8 cellular contexts compared by ENCODE assay signal in genomic region chr10:87818505-87819273, GRCh38. TPM values are rescaled to one million over a fixed set of nuclear protein-coding genes. Genes with fewer than 3 reads are reported as not detected.
A peak's percentile ranks its signal among the peaks of the same experiment; 100 is the strongest.
DNase-seq lines count a peak whose midpoint lies in the region; ATAC-seq, FAIRE-seq and TF ChIP-seq lines count a peak whose summit lies in the region.

No MANE protein-coding gene starts in this region.

- ATAC-seq in GM19463 (IDR thresholded peaks at IDR 0.05; ENCODE audit: unreplicated experiment), result peak; percentile 39
- peak; percentile 30 for ATAC-seq in HG03575 (IDR thresholded peaks at IDR 0.05; ENCODE audit: extremely low read depth, insufficient number of reproducible peaks, low FRiP score, unreplicated experiment)
- ATAC-seq in T-cell (replicated peaks in 1 of 4), result peak; percentile 69 to 78 (median 72)

- H3K36me3 ChIP-seq in astrocyte (ENCODE audit: insufficient read depth, low read length) (no peaks in the 10 kb centered on the region), smooth muscle cell (ENCODE audit: low read depth) (no peaks in the 10 kb centered on the region)

- H3K27me3 ChIP-seq in astrocyte (ENCODE audit: insufficient read depth, low read length), result no peaks in the 10 kb centered on the region
- peaks cover 5% of the 10 kb centered on the region for H3K27me3 ChIP-seq in smooth muscle cell (ENCODE audit: low read depth)

- H3K27ac ChIP-seq in astrocyte (ENCODE audit: low read depth, low read length) (peak overlapping the region; percentile 87), smooth muscle cell (ENCODE audit: low read depth) (peak overlapping the region; percentile 39)

- H3K4me3 Mint-ChIP-seq in T-cell (peak overlapping the region; percentile 90 to 99 (median 97)), astrocyte (ENCODE audit: unreplicated experiment) (peak overlapping the region; percentile 98)

- H3K9me3 ChIP-seq in astrocyte (ENCODE audit: insufficient read depth, low read depth, low read length) (no peaks in the 10 kb centered on the region), smooth muscle cell (replicated peaks; ENCODE audit: low read depth) (no peaks in the 10 kb centered on the region)

- H3K4me1 ChIP-seq in astrocyte (ENCODE audit: insufficient read depth, low read length) (peaks cover 10% of the 10 kb centered on the region), smooth muscle cell (ENCODE audit: low read depth) (peaks cover 15% of the 10 kb centered on the region)

- 17% methylated on average over 29 of the region's 29 CpGs for WGBS in smooth muscle cell (ENCODE audit: low lambda C conversion rate)

- DNase-seq in D341Med (ENCODE audit: low spot score), result peak; percentile 48
- peak; percentile 41 to 74 (median 62) for DNase-seq in T-cell
- DNase-seq in astrocyte (ENCODE audit: low read depth), result peak; percentile 27
- peak; percentile 23 for DNase-seq in iPS-NIHi7 (ENCODE audit: extremely low spot score)
- no peak for DNase-seq in smooth muscle cell (lab: John Stamatoyannopoulos, UW; ENCODE audit: unreplicated experiment)
- no peak for DNase-seq in cortex of kidney (lab: John Stamatoyannopoulos, UW)

- POLR2A ChIA-PET in T-cell (lab: Charles Lee), result interaction anchor here (0.5 to 1.9 kb wide), 16 partner anchors 15 to 1065 kb away, joined by 3 to 8 read pairs (median 4); partner anchors contain the start of genes KLLN (in 1 of the 2), PTEN (in 1 of the 2) and RNLS (in 1 of the 2)

- H3K79me2 ChIP-seq in astrocyte (ENCODE audit: insufficient read depth, low read length), result peaks cover 44% of the 10 kb centered on the region
- H3K79me2 ChIP-seq in smooth muscle cell (ENCODE audit: low read depth), result peaks cover 43% of the 10 kb centered on the region

- no peak for TF ChIP-seq CTCF in astrocyte (IDR thresholded peaks at IDR 0.05; ENCODE audit: insufficient read depth, low read depth, low read length)
- TF ChIP-seq CTCF in smooth muscle cell (IDR thresholded peaks at IDR 0.05; ENCODE audit: borderline replicate concordance, insufficient read depth, poor library complexity, severe bottlenecking), result no peak

- H4K20me1 ChIP-seq in astrocyte (ENCODE audit: insufficient read depth, low read length) (peaks cover 26% of the 10 kb centered on the region), smooth muscle cell (ENCODE audit: low read depth) (peaks cover 31% of the 10 kb centered on the region)

- H3K27me3 Mint-ChIP-seq in T-cell, result no peaks in the 10 kb centered on the region
- H3K27me3 Mint-ChIP-seq in astrocyte (ENCODE audit: low read depth, unreplicated experiment), result no peaks in the 10 kb centered on the region

- H2AFZ ChIP-seq in astrocyte (ENCODE audit: low read depth, low read length) (peak overlapping the region; percentile 96), smooth muscle cell (ENCODE audit: low read depth) (peak overlapping the region; percentile 95)

- CTCF ChIA-PET in T-cell (lab: Charles Lee), result interaction anchor here (0.5 to 2.6 kb wide), 14 partner anchors 9 to 1155 kb away, joined by 3 to 10 read pairs (median 6); partner anchors contain the start of gene RNLS (in 1 of the 2)

- FAIRE-seq in astrocyte (lab: Jason Lieb, UNC), result no peak

- H3K4me2 ChIP-seq in astrocyte (ENCODE audit: low read length) (peak overlapping the region; percentile 98), smooth muscle cell (peak overlapping the region; percentile 93)

- H3K4me3 ChIP-seq in astrocyte (ENCODE audit: insufficient read depth, low read depth, low read length) (peak overlapping the region; percentile 96), smooth muscle cell (peak overlapping the region; percentile 71)

- peaks cover 3% of the 10 kb centered on the region for H3K36me3 Mint-ChIP-seq in T-cell
- H3K36me3 Mint-ChIP-seq in astrocyte (ENCODE audit: low read depth, unreplicated experiment), result peaks cover 3% of the 10 kb centered on the region

- peak overlapping the region; percentile 94 to 98 for H3K27ac Mint-ChIP-seq in T-cell
- H3K27ac Mint-ChIP-seq in astrocyte (ENCODE audit: unreplicated experiment), result peak overlapping the region; percentile 64

- H3K9ac ChIP-seq in astrocyte (ENCODE audit: low read length) (peak overlapping the region; percentile 92), smooth muscle cell (ENCODE audit: low read depth) (peak overlapping the region; percentile 25)

- H3K9me3 Mint-ChIP-seq in T-cell (no peaks in the 10 kb centered on the region), astrocyte (ENCODE audit: unreplicated experiment) (no peaks in the 10 kb centered on the region)

- H3F3A ChIP-seq in smooth muscle cell (ENCODE audit: low read depth), result no peaks in the 10 kb centered on the region

- H3K4me1 Mint-ChIP-seq in T-cell (peaks cover 38 to 40% (median 39%) of the 10 kb centered on the region in 3 donors), astrocyte (ENCODE audit: low read depth, unreplicated experiment) (peaks cover 23% of the 10 kb centered on the region)

RNA-seq across cellular contexts. Expression of gene ATAD1, which starts 0.7 kb away (rescaled TPM):
- 10 to 100 TPM; 35.2 to 43.8 (median 42.1) TPM for total RNA-seq in T-cell
- total RNA-seq in astrocyte, result 71.0 and 72.5 TPM in 2 replicates
- 64.0 and 71.8 TPM in 2 replicates for total RNA-seq in smooth muscle cell
- 38.1 and 39.9 TPM in 2 replicates for polyA plus RNA-seq in smooth muscle cell

RNA-seq across cellular contexts. Expression of gene KLLN, which starts 44.6 kb away (rescaled TPM):
- total RNA-seq in T-cell, result 1 to 10 TPM in 1 of 5 donors, under 1 TPM in 4; 0.50 to 1.0 (median 0.60) TPM
- total RNA-seq in astrocyte, result 1.4 and 1.5 TPM in 2 replicates
- total RNA-seq in smooth muscle cell, result 0.09 and 0.18 TPM in 2 replicates
- 0.60 TPM in 1 of 2 replicates, not detected in the other for polyA plus RNA-seq in smooth muscle cell

RNA-seq across cellular contexts. Expression of gene PTEN, which starts 44.7 kb away (rescaled TPM):
- 10 to 100 TPM; 59.9 to 98.7 (median 66.9) TPM for total RNA-seq in T-cell
- 90.3 and 99.2 TPM in 2 replicates for total RNA-seq in astrocyte
- 78.3 and 87.3 TPM in 2 replicates for total RNA-seq in smooth muscle cell
- 30.6 and 45.1 TPM in 2 replicates for polyA plus RNA-seq in smooth muscle cell

Comparison
In these comparisons a context has a peak if more than half of its experiments do, and no peak if none do; other contexts are left out.
1. DNase-seq: peak in D341Med (single experiment), T-cell (34 of 34), astrocyte (single experiment) and iPS-NIHi7 (single experiment); none in smooth muscle cell (single experiment) and cortex of kidney (single experiment).
2. Peak in every context shown above with its lines, with median percentiles within 50 percentile points of each other: ATAC-seq.